Comparison of ENCODE assay signal across 1 cellular context in the genomic region with DNA sequence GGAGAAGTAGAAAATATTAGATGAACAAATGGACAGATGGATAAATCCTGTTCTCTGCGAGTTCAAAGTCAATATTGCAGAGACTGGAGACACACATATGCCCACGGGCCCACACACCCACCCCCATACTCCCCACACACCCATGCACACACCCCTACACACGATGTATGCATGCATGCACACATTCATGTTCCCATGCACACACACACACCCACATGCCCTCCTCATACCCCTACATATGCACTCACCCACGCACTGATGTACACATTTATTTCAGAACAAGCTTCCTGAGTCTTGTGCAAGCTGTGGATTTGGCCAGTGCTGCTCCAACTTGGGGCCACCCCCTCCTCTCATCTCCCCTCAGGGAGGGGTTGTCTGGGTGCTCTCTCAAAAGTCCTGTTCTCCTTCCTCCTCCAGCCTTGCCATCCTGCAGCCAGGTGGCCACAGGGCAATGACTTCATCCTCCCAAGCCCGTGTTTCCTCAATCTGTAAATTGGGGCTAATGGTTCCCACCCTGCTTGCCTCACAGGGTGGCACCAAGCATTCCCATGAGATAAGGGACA.
TF ChIP-seq lines count a peak whose summit lies in the region.

No MANE protein-coding gene starts in this region.

TF ChIP-seq in GM12891, 5 proteins besides CTCF, POLR2A, EP300 and RAD21 (continued from another document):
- TF ChIP-seq TAF1 (IDR thresholded peaks at IDR 0.05; ENCODE audit: low read depth, low read length) = no peak
- TF ChIP-seq SPI1 (IDR thresholded peaks at IDR 0.05; ENCODE audit: low read depth, low read length) = no peak
- TF ChIP-seq POLR2AphosphoS5 (IDR thresholded peaks at IDR 0.05; ENCODE audit: low read depth, low read length) = no peak
